Comparison of ENCODE assay signal across 12 cellular contexts in the genomic region with DNA sequence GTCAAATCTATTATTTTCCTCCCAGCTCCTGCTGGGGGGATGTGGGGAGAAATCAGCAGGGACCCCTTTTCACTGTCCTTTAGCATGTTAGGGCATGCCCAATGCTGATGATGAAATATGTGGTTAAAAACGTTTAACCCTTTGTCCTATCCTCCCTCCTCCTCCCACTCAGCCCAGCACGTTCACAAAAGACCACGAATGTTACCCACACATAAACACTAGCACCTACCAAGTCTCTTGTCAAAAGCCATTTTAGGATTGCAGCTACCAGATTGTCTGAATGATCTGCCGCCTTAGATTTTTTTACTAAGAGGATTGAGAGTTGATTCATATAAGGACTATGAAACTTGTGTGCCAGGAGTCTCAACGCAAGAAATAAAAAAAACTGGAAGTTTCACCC.
DNase-seq lines count a peak whose midpoint lies in the region; ATAC-seq and TF ChIP-seq lines count a peak whose summit lies in the region.
"Had no signal": no experiment of that assay in that cellular context is flagged by ENCODE, and none has a peak within 500 bp of the region (broad histone marks: within the 10 kb centered on the region; RNA-seq: fewer than 3 reads in every experiment).

No MANE protein-coding gene starts in this region.

- no peaks in the 10 kb centered on the region for H4K20me1 ChIP-seq in fibroblast of lung (ENCODE audit: control insufficient read depth, extremely low read depth, insufficient read depth, low read length)

- H3K4me2 ChIP-seq in fibroblast of lung (ENCODE audit: extremely low read depth, insufficient read depth, low read length) = no peak overlapping the region

- peak overlapping the region; percentile 63 for H3K27ac ChIP-seq in AG04450 (ENCODE audit: low read depth, low read length)
- H3K27ac ChIP-seq in HUES64 (ENCODE audit: low read depth, low read length) = peak overlapping the region; percentile 68
- H3K27ac ChIP-seq in fibroblast of lung (ENCODE audit: insufficient read depth, low read length) = peak overlapping the region; percentile 10
- H3K27ac ChIP-seq: colonic mucosa, suprapubic skin had no signal

- H3K36me3 ChIP-seq in HUES64 (ENCODE audit: insufficient read depth, low read length) = no peaks in the 10 kb centered on the region
- no peaks in the 10 kb centered on the region for H3K36me3 ChIP-seq in NT2/D1 (ENCODE audit: insufficient read depth, insufficient read length, low read length)
- H3K36me3 ChIP-seq in fibroblast of lung (ENCODE audit: control insufficient read depth, insufficient read depth, low read length) = no peaks in the 10 kb centered on the region
- H3K36me3 ChIP-seq: colonic mucosa, suprapubic skin had no signal

- H3K4me3 ChIP-seq in AG04450 (ENCODE audit: low read depth, low read length) = no peak overlapping the region
- H3K4me3 ChIP-seq in HUES64 (ENCODE audit: low read length) = no peak overlapping the region
- H3K4me3 ChIP-seq in NT2/D1 (ENCODE audit: insufficient read length, low read depth) = no peak overlapping the region
- H3K4me3 ChIP-seq in fibroblast of lung (replicated peaks in 1 of 4; ENCODE audit: control extremely low read depth in 1 of 4, insufficient read depth in 1 of 4, low read depth in 3 of 4, low read length in 4 of 4) = no peak overlapping the region
- H3K4me3 ChIP-seq: colonic mucosa, suprapubic skin had no signal

- CTCF ChIA-PET in AG04450 (lab: Charles Lee) = interaction anchor here (0.7 to 1.4 kb wide), 4 partner anchors 9 to 274 kb away, joined by 3 to 7 read pairs (median 5); no protein-coding TSS in a partner anchor

- H2AFZ ChIP-seq in fibroblast of lung (ENCODE audit: low read length) = peak overlapping the region; percentile 59

- H3K79me2 ChIP-seq in fibroblast of lung (ENCODE audit: control insufficient read depth, insufficient read depth, low read length) = no peaks in the 10 kb centered on the region

- POLR2A ChIA-PET in AG04450 (lab: Yijun Ruan, JAX) = no interaction called here

- DNase-seq in AG04450 (ENCODE audit: low read depth, low spot score) (peak; percentile 13), NT2/D1 (ENCODE audit: low read depth, low spot score) (no peak), fibroblast of lung (ENCODE audit: low read depth in 2 of 2) (peak; percentile 56 to 81), SK-N-DZ (ENCODE audit: low spot score) (no peak)
- DNase-seq: colonic mucosa; NCI-H1436 treated with DMSO at 0.1 percent for 48 hours; stimulated activated CD4-positive, alpha-beta T cell treated with anti-CD3 and anti-CD28 coated beads, Interleukin-2, amount 100 ng/mL, for 24 hours had no signal

- no peak for ATAC-seq in GM18907 (IDR thresholded peaks at IDR 0.05; ENCODE audit: unreplicated experiment)
- no peak for ATAC-seq in HG03175 (IDR thresholded peaks at IDR 0.05; ENCODE audit: unreplicated experiment)
- ATAC-seq in GM18909 (IDR thresholded peaks at IDR 0.05; ENCODE audit: poor library complexity, unreplicated experiment) = no peak

- H3K4me1 ChIP-seq in HUES64 (ENCODE audit: insufficient read depth, low read length) (peaks cover 17% of the 10 kb centered on the region), NT2/D1 (ENCODE audit: insufficient read depth, insufficient read length) (no peaks in the 10 kb centered on the region), fibroblast of lung (ENCODE audit: control insufficient read depth, extremely low read depth, insufficient read depth, low read length) (peaks cover 3% of the 10 kb centered on the region)
- H3K4me1 ChIP-seq: colonic mucosa, suprapubic skin had no signal

- WGBS in HUES64 = 35% methylated on average over 5 of the region's 5 CpGs

- no peaks in the 10 kb centered on the region for H3K9me3 ChIP-seq in AG04450 (ENCODE audit: control insufficient read depth, insufficient read depth, low read length)
- no peaks in the 10 kb centered on the region for H3K9me3 ChIP-seq in HUES64 (ENCODE audit: insufficient read depth, low read depth, low read length)
- H3K9me3 ChIP-seq in NT2/D1 (ENCODE audit: insufficient read depth, low read length) = no peaks in the 10 kb centered on the region
- H3K9me3 ChIP-seq in fibroblast of lung (ENCODE audit: control insufficient read depth, insufficient read depth, low read depth, low read length) = no peaks in the 10 kb centered on the region
- H3K9me3 ChIP-seq: colonic mucosa, suprapubic skin had no signal

- H3K27me3 ChIP-seq in AG04450 (ENCODE audit: control insufficient read depth, insufficient read depth, low read length) (no peaks in the 10 kb centered on the region), HUES64 (ENCODE audit: insufficient read depth, low read length) (no peaks in the 10 kb centered on the region), NT2/D1 (ENCODE audit: insufficient read depth, insufficient read length) (no peaks in the 10 kb centered on the region), fibroblast of lung (ENCODE audit: control insufficient read depth, insufficient read depth, low read length) (no peaks in the 10 kb centered on the region)
- H3K27me3 ChIP-seq: colonic mucosa, suprapubic skin had no signal

- TF ChIP-seq CTCF in AG04450 (IDR thresholded peaks at IDR 0.05; ENCODE audit: low read depth, low read length) (no peak), fibroblast of lung (conservative IDR thresholded peaks at IDR 0.05 in 1 of 2, IDR thresholded peaks at IDR 0.05 in 1 of 2; ENCODE audit: low read depth in 1 of 2, low read length in 2 of 2) (no peak)

- H3K9ac ChIP-seq in HUES64 (ENCODE audit: low read depth, low read length) = peak overlapping the region; percentile 42; the same call in 1 of the 2 replicates
- peak overlapping the region; percentile 27 for H3K9ac ChIP-seq in NT2/D1 (ENCODE audit: insufficient read length, low read depth)
- no peak overlapping the region for H3K9ac ChIP-seq in fibroblast of lung (ENCODE audit: insufficient read depth, low read length)

Comparison
In these comparisons a context has a peak if more than half of its experiments do, and no peak if none do; other contexts are left out.
1. DNase-seq: peak in AG04450 (single experiment) and fibroblast of lung (2 of 2); none in NT2/D1 (single experiment) and SK-N-DZ (single experiment).
2. H3K27ac ChIP-seq: peak in every context shown above with its lines; median percentile 68 in HUES64; 63 in AG04450; 10 in fibroblast of lung.